In the genomic region with DNA sequence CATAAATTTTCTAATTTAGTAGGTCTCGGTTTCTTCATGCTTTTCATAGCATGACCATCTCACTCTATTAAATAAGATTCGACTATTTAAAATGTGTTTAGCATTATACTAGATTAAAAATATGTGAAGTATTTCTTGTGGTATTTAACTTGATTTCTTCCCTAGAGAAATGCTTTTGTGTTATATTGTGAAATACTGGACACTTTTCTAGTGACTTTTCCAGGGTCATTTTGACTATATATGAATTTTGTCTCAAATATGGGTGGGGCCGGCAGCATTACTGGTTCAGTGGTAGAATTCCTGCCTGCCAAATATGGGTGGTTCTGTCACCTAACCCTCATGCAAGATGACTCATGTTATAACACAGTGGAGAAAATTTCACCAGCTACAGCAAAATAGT, we compare ENCODE assay signal across 19 cellular contexts.
DNase-seq lines count a peak whose midpoint lies in the region; ATAC-seq, FAIRE-seq and TF ChIP-seq lines count a peak whose summit lies in the region.
"Had no signal": no experiment of that assay in that cellular context is flagged by ENCODE, and none has a peak within 500 bp of the region (broad histone marks: within the 10 kb centered on the region; RNA-seq: fewer than 3 reads in every experiment).

No MANE protein-coding gene starts in this region.

- no peaks in the 10 kb centered on the region for H4K20me1 ChIP-seq in astrocyte (ENCODE audit: insufficient read depth, low read length)
- H4K20me1 ChIP-seq: BLaER1 treated with 17β-estradiol and CSF1 and Interleukin-3, amounts not matched to agents 10 nM and 100 nM had no signal

- no peaks in the 10 kb centered on the region for H3K79me2 ChIP-seq in astrocyte (ENCODE audit: insufficient read depth, low read length)

- H3K4me3 ChIP-seq in AG09309 (ENCODE audit: control insufficient read depth, low read depth, low read length) (no peak overlapping the region), astrocyte (ENCODE audit: insufficient read depth, low read depth, low read length) (no peak overlapping the region), colonic mucosa (no peak overlapping the region)
- H3K4me3 ChIP-seq: BLaER1 treated with 17β-estradiol and CSF1 and Interleukin-3, amounts not matched to agents 10 nM and 100 nM; K562 had no signal

- no peak overlapping the region for H2AFZ ChIP-seq in astrocyte (ENCODE audit: low read depth, low read length)

- H3K9ac ChIP-seq in astrocyte (ENCODE audit: low read length) (no peak overlapping the region), colonic mucosa (ENCODE audit: low read depth in 2 of 2, low read length in 2 of 2) (no peak overlapping the region)
- H3K9ac ChIP-seq: BLaER1 treated with 17β-estradiol and CSF1 and Interleukin-3, amounts not matched to agents 10 nM and 100 nM; SK-N-SH had no signal

- no peaks in the 10 kb centered on the region for H3K9me3 ChIP-seq in astrocyte (ENCODE audit: insufficient read depth, low read depth, low read length)
- no peaks in the 10 kb centered on the region for H3K9me3 ChIP-seq in colonic mucosa
- H3K9me3 ChIP-seq: SK-N-SH had no signal

- no peak overlapping the region for H3K4me3 Mint-ChIP-seq in astrocyte (ENCODE audit: unreplicated experiment)

- no peaks in the 10 kb centered on the region for H3K36me3 ChIP-seq in astrocyte (ENCODE audit: insufficient read depth, low read length)
- H3K36me3 ChIP-seq in colonic mucosa: no peaks in the 10 kb centered on the region
- H3K36me3 ChIP-seq: BLaER1 treated with 17β-estradiol and CSF1 and Interleukin-3, amounts not matched to agents 10 nM and 100 nM had no signal

- peak overlapping the region; percentile 38 for H3K27ac ChIP-seq in astrocyte (ENCODE audit: low read depth, low read length)
- no peak overlapping the region for H3K27ac ChIP-seq in colonic mucosa
- H3K27ac ChIP-seq: BLaER1 treated with 17β-estradiol and CSF1 and Interleukin-3, amounts not matched to agents 10 nM and 100 nM had no signal

- intact Hi-C loops in colonic mucosa (cut with DNase I): no loop called here
- intact Hi-C loops in left ventricle myocardium superior (cut with micrococcal nuclease): no loop called here

- H3K9me3 Mint-ChIP-seq in astrocyte (ENCODE audit: unreplicated experiment): peaks cover under 1% of the 10 kb centered on the region

- no peaks in the 10 kb centered on the region for H3K27me3 Mint-ChIP-seq in astrocyte (ENCODE audit: low read depth, unreplicated experiment)

- H3K4me1 ChIP-seq in astrocyte (ENCODE audit: insufficient read depth, low read length) (peaks cover 5% of the 10 kb centered on the region), colonic mucosa (no peaks in the 10 kb centered on the region)

- peak overlapping the region; percentile 62 for H3K27ac Mint-ChIP-seq in astrocyte (ENCODE audit: unreplicated experiment)

- H3K4me1 Mint-ChIP-seq in astrocyte (ENCODE audit: low read depth, unreplicated experiment): peaks cover 19% of the 10 kb centered on the region

- no peaks in the 10 kb centered on the region for H3K27me3 ChIP-seq in astrocyte (ENCODE audit: insufficient read depth, low read length)
- H3K27me3 ChIP-seq in colonic mucosa: no peaks in the 10 kb centered on the region
- H3K27me3 ChIP-seq: BLaER1 treated with 17β-estradiol and CSF1 and Interleukin-3, amounts not matched to agents 10 nM and 100 nM had no signal

- peaks cover 1% of the 10 kb centered on the region for H3K36me3 Mint-ChIP-seq in astrocyte (ENCODE audit: low read depth, unreplicated experiment)

- H3K4me2 ChIP-seq in astrocyte (ENCODE audit: low read length): no peak overlapping the region
- H3K4me2 ChIP-seq: BLaER1 treated with 17β-estradiol and CSF1 and Interleukin-3, amounts not matched to agents 10 nM and 100 nM; SK-N-SH had no signal

- FAIRE-seq in astrocyte (lab: Jason Lieb, UNC): no peak
- FAIRE-seq: GM12891, HTR-8/SVneo, K562 had no signal

- DNase-seq in AG09309 (ENCODE audit: low read depth) (peak; percentile 34), GM04503 (ENCODE audit: low read depth) (peak; percentile 76), astrocyte (ENCODE audit: low read depth) (peak; percentile 65), kidney glomerular epithelial cell (lab: John Stamatoyannopoulos, UW) (peak; percentile 45), colonic mucosa (no peak), putamen (ENCODE audit: low spot score) (no peak), amygdala (lab: John Stamatoyannopoulos, UW) (no peak), left ventricle myocardium superior (no peak)
- DNase-seq: ACHN, NCI-H1048, NCI-H2107, NCI-H345, NCI-H69, SK-N-SH had no signal

- no peak for ATAC-seq in left ventricle myocardium superior
- ATAC-seq: K562, Right ventricle myocardium inferior had no signal

- TF ChIP-seq CTCF in AG09309 (IDR thresholded peaks at IDR 0.05; ENCODE audit: control insufficient read depth, insufficient read depth, low read depth, low read length, missing control alignments): no peak
- TF ChIP-seq CTCF in astrocyte (IDR thresholded peaks at IDR 0.05; ENCODE audit: insufficient read depth, low read depth, low read length): no peak
- TF ChIP-seq CTCF in colonic mucosa (IDR thresholded peaks at IDR 0.05): no peak

Comparison
In these comparisons a context has a peak if more than half of its experiments do, and no peak if none do; other contexts are left out.
1. DNase-seq: peak in AG09309 (single experiment), GM04503 (single experiment), astrocyte (single experiment) and kidney glomerular epithelial cell (single experiment); none in colonic mucosa (single experiment), putamen (single experiment), amygdala (0 of 56) and left ventricle myocardium superior (single experiment).